Comparison of ENCODE assay signal across 2 cellular contexts in the genomic region with DNA sequence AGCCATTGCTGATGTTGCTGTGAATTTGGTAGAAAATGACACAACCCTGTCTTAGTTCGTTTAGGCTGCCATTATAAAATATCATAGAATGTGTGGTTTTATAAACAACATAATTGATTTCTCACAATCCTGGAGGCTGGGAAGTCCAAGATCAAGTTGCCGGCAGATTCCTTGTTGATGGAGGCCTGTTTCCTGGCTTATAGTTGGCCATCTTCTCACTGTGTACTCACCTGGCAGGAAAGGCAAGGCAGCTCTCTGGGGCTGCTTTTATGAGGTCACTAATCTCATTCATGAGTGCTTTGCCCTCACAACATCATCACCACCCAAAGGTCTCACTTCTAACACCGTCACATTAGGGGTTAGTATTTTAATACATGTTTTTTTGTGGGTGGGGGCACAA.
TF ChIP-seq lines count a peak whose summit lies in the region.

No MANE protein-coding gene starts in this region.

TF ChIP-seq in GM23338, 12 proteins besides CTCF, POLR2A, EP300 and RAD21:
- TF ChIP-seq STAT1 (IDR thresholded peaks at IDR 0.05; ENCODE audit: unreplicated experiment) (no peak), ZNF331 (CRISPR knock-in tag; IDR thresholded peaks at IDR 0.05; ENCODE audit: low read depth) (no peak), ZNF114 (CRISPR knock-in tag; IDR thresholded peaks at IDR 0.05) (no peak), POLR2AphosphoS5 (IDR thresholded peaks at IDR 0.05; ENCODE audit: low read depth) (no peak), EZH2 (IDR thresholded peaks at IDR 0.05; ENCODE audit: low read depth, unreplicated experiment) (no peak), EZH2phosphoT487 (IDR thresholded peaks at IDR 0.05; ENCODE audit: unreplicated experiment) (no peak), CREB1 (CRISPR knock-in tag; IDR thresholded peaks at IDR 0.05; ENCODE audit: low read depth) (no peak), ZNF462 (CRISPR knock-in tag; IDR thresholded peaks at IDR 0.05) (no peak), NANOG (IDR thresholded peaks at IDR 0.05; ENCODE audit: borderline replicate concordance) (no peak)
- TF ChIP-seq, protein P1, sequence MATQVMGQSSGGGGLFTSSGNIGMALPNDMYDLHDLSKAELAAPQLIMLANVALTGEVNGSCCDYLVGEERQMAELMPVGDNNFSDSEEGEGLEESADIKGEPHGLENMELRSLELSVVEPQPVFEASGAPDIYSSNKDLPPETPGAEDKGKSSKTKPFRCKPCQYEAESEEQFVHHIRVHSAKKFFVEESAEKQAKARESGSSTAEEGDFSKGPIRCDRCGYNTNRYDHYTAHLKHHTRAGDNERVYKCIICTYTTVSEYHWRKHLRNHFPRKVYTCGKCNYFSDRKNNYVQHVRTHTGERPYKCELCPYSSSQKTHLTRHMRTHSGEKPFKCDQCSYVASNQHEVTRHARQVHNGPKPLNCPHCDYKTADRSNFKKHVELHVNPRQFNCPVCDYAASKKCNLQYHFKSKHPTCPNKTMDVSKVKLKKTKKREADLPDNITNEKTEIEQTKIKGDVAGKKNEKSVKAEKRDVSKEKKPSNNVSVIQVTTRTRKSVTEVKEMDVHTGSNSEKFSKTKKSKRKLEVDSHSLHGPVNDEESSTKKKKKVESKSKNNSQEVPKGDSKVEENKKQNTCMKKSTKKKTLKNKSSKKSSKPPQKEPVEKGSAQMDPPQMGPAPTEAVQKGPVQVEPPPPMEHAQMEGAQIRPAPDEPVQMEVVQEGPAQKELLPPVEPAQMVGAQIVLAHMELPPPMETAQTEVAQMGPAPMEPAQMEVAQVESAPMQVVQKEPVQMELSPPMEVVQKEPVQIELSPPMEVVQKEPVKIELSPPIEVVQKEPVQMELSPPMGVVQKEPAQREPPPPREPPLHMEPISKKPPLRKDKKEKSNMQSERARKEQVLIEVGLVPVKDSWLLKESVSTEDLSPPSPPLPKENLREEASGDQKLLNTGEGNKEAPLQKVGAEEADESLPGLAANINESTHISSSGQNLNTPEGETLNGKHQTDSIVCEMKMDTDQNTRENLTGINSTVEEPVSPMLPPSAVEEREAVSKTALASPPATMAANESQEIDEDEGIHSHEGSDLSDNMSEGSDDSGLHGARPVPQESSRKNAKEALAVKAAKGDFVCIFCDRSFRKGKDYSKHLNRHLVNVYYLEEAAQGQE (IDR thresholded peaks at IDR 0.05; ENCODE audit: unreplicated experiment), result no peak

TF ChIP-seq in WTC11, 78 proteins besides CTCF, POLR2A, EP300 and RAD21:
- no peak for TF ChIP-seq SMAD4 (CRISPR knock-in tag; IDR thresholded peaks at IDR 0.05)
- no peak for TF ChIP-seq ZNF281 (CRISPR knock-in tag; IDR thresholded peaks at IDR 0.05)
- no peak for TF ChIP-seq CREB1 (CRISPR knock-in tag; IDR thresholded peaks at IDR 0.05)
